16 cellular contexts compared by ENCODE assay signal in the genomic region with DNA sequence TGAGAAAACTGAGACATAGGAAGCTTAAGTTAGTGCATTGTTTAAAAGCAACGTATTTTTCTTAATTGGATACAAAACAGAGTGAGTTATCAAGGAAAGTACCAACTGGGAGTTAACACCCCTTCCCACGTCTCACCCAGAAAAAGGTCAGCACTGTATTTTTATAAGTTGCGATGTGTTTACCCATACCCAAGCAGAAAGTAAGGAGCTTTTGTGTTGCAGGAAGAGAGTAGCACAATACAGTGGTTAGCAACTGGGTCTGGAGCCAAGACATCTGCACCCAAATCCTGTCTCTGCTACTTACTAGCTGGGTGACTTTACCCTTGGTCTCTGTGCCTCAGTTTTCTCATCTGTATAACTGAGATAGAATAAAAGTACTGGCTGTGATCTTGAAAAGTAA. TPM values are rescaled to one million over a fixed set of nuclear protein-coding genes. Genes with fewer than 3 reads are reported as not detected.
A peak's percentile ranks its signal among the peaks of the same experiment; 100 is the strongest.
DNase-seq lines count a peak whose midpoint lies in the region; ATAC-seq and TF ChIP-seq lines count a peak whose summit lies in the region.
"Had no signal": no experiment of that assay in that cellular context is flagged by ENCODE, and none has a peak within 500 bp of the region (broad histone marks: within the 10 kb centered on the region; RNA-seq: fewer than 3 reads in every experiment).

No MANE protein-coding gene starts in this region.

- H3K9ac ChIP-seq in IMR-90 (ENCODE audit: low read depth, low read length) (no peak overlapping the region), adipocyte (ENCODE audit: low read length) (no peak overlapping the region)

- H3K79me2 ChIP-seq in osteoblast (ENCODE audit: insufficient read depth, low read length), result no peaks in the 10 kb centered on the region

- TF ChIP-seq POLR2A in IMR-90 (IDR thresholded peaks at IDR 0.05; ENCODE audit: low read depth, low read length), result no peak

- POLR2A ChIA-PET in IMR-90 (lab: Charles Lee; ENCODE audit: unreplicated experiment) (no interaction called here), A673 (lab: Charles Lee; ENCODE audit: low non-redundant PET) (no interaction called here)

- peak overlapping the region; percentile 21; the same call in 2 of the 3 replicates for H2BK15ac ChIP-seq in IMR-90 (ENCODE audit: low read depth, low read length)

- H3K4me3 Mint-ChIP-seq in activated T-helper 17 cell treated with anti-CD3 and anti-CD28 coated beads, Interleukin-2, amount 50 U/mL, for 72 hours, result no peak overlapping the region
- H3K4me3 Mint-ChIP-seq: CD8-positive, alpha-beta T cell had no signal

- intact Hi-C loops in IMR-90 (cut with micrococcal nuclease), result no loop called here
- intact Hi-C loops in A673 (cut with micrococcal nuclease; ENCODE audit: unreplicated experiment), result no loop called here

- H3K27me3 ChIP-seq in IMR-90 (ENCODE audit: control insufficient read depth, insufficient read depth, low read length) (no peaks in the 10 kb centered on the region), adipocyte (replicated peaks; ENCODE audit: control insufficient read depth, insufficient read depth, low read length) (no peaks in the 10 kb centered on the region), osteoblast (ENCODE audit: insufficient read depth, low read length) (no peaks in the 10 kb centered on the region), A673 (replicated peaks; ENCODE audit: insufficient read depth, low read depth, low read length, poor library complexity) (no peaks in the 10 kb centered on the region)
- H3K27me3 ChIP-seq: MG63 had no signal

- no peak overlapping the region for H3K27ac Mint-ChIP-seq in activated T-helper 17 cell treated with anti-CD3 and anti-CD28 coated beads, Interleukin-2, amount 50 U/mL, for 72 hours
- H3K27ac Mint-ChIP-seq: CD8-positive, alpha-beta T cell had no signal

- no peak overlapping the region for H3K56ac ChIP-seq in IMR-90 (ENCODE audit: extremely low read depth, insufficient read depth, low read length)

- CTCF ChIA-PET in IMR-90 (lab: Yijun Ruan, JAX) (no interaction called here), A673 (lab: Charles Lee) (no interaction called here)

- peaks cover 39% of the 10 kb centered on the region for H3K27me3 Mint-ChIP-seq in activated T-helper 17 cell treated with anti-CD3 and anti-CD28 coated beads, Interleukin-2, amount 50 U/mL, for 72 hours

- H2AK5ac ChIP-seq in IMR-90 (ENCODE audit: low read depth, low read length), result peak overlapping the region; percentile 2; the same call in 1 of the 2 replicates

- H3K4me2 ChIP-seq in IMR-90 (ENCODE audit: low read depth, low read length), result peak overlapping the region; percentile 47; the same call in 1 of the 2 replicates
- H3K4me2 ChIP-seq in osteoblast (ENCODE audit: insufficient read depth, low read length), result peak overlapping the region; percentile 4

- no CpG with 5 or more reads among the region's 3 CpGs for WGBS in IMR-90 (ENCODE audit: extremely low coverage in 2 of 2, insufficient read length in 1 of 2), 2 experiments

- no peaks in the 10 kb centered on the region for H3K4me1 Mint-ChIP-seq in activated T-helper 17 cell treated with anti-CD3 and anti-CD28 coated beads, Interleukin-2, amount 50 U/mL, for 72 hours

- peaks cover 3% of the 10 kb centered on the region for H3K9me3 Mint-ChIP-seq in activated T-helper 17 cell treated with anti-CD3 and anti-CD28 coated beads, Interleukin-2, amount 50 U/mL, for 72 hours

- no peak for ATAC-seq in IMR-90 (ENCODE audit: low read depth)
- no peak for ATAC-seq in activated T-helper 17 cell treated with anti-CD3 and anti-CD28 coated beads, Interleukin-2, amount 50 U/mL, for 72 hours (replicated peaks)
- ATAC-seq: CD8-positive, alpha-beta T cell; Panc1 had no signal

- TF ChIP-seq CTCF in IMR-90 (conservative IDR thresholded peaks at IDR 0.05; ENCODE audit: low read depth, low read length), result no peak
- no peak for TF ChIP-seq CTCF in osteoblast (IDR thresholded peaks at IDR 0.05; ENCODE audit: extremely low read depth, low read depth, low read length)
- no peak for TF ChIP-seq CTCF in A673 (conservative IDR thresholded peaks at IDR 0.05; ENCODE audit: low read depth, low read length)

- dilution Hi-C loops in IMR-90 (cut with HindIII; ENCODE audit: low sequenced_read_pairs, unreplicated experiment), result no loop called here

- H2BK20ac ChIP-seq in IMR-90 (ENCODE audit: low read depth, low read length), result peak overlapping the region; percentile 27

- H2BK120ac ChIP-seq in IMR-90 (ENCODE audit: low read depth, low read length), result peak overlapping the region; percentile 1

- peaks cover 6% of the 10 kb centered on the region; the same call in 1 of the 2 replicates for H3K9me1 ChIP-seq in IMR-90 (ENCODE audit: insufficient read depth, low read length)

- no peaks in the 10 kb centered on the region for H3K36me3 Mint-ChIP-seq in activated T-helper 17 cell treated with anti-CD3 and anti-CD28 coated beads, Interleukin-2, amount 50 U/mL, for 72 hours (ENCODE audit: low read depth)
- H3K36me3 Mint-ChIP-seq: CD8-positive, alpha-beta T cell had no signal

- no peak overlapping the region for H3K4me3 ChIP-seq in IMR-90 (ENCODE audit: insufficient read depth, low read depth, low read length)
- no peak overlapping the region for H3K4me3 ChIP-seq in adipocyte (ENCODE audit: low read length)
- H3K4me3 ChIP-seq in osteoblast (ENCODE audit: insufficient read depth, low read length), result no peak overlapping the region
- H3K4me3 ChIP-seq in A673 (ENCODE audit: low read depth, low read length, poor library complexity, severe bottlenecking), result no peak overlapping the region
- H3K4me3 ChIP-seq: MG63 had no signal

- DNase-seq in IMR-90 (peak; percentile 31), adipocyte (ENCODE audit: low read depth) (peak; percentile 25), fibroblast of gingiva (ENCODE audit: low read depth) (peak; percentile 18), osteoblast (ENCODE audit: insufficient read length, low spot score, missing footprints) (no peak), A673 (ENCODE audit: low spot score) (no peak), GF-D8 (lab: John Stamatoyannopoulos, UW) (no peak)
- DNase-seq: CD8-positive, alpha-beta T cell; GDM1; GOT3; MG63; NCI-H1092; NCI-H510A treated with DMSO at 0.1 percent for 48 hours; SHP77 had no signal

- no peak overlapping the region for H3K27ac ChIP-seq in IMR-90 (ENCODE audit: insufficient read depth, low read length)
- no peak overlapping the region for H3K27ac ChIP-seq in osteoblast (ENCODE audit: low read depth, low read length)
- H3K27ac ChIP-seq in A673 (ENCODE audit: low read depth, low read length, poor library complexity, severe bottlenecking), result no peak overlapping the region

- H2AK9ac ChIP-seq in IMR-90 (replicated peaks; ENCODE audit: low read depth, low read length, poor library complexity), result no peak overlapping the region

- H3K4ac ChIP-seq in IMR-90 (ENCODE audit: low read depth, low read length), result peak overlapping the region; percentile 22; the same call in 1 of the 2 replicates

- H4K20me1 ChIP-seq in IMR-90 (ENCODE audit: insufficient read depth, low read length) (no peaks in the 10 kb centered on the region), osteoblast (ENCODE audit: insufficient read depth, low read length) (no peaks in the 10 kb centered on the region)

- H3K4me1 ChIP-seq in IMR-90 (ENCODE audit: control insufficient read depth, insufficient read depth, low read length) (peaks cover 18% of the 10 kb centered on the region), adipocyte (ENCODE audit: control insufficient read depth, insufficient read depth, low read length) (peaks cover 30% of the 10 kb centered on the region), osteoblast (ENCODE audit: insufficient read depth, low read length) (peaks cover 31% of the 10 kb centered on the region), A673 (ENCODE audit: insufficient read depth, low read length, poor library complexity, severe bottlenecking) (no peaks in the 10 kb centered on the region)

- TF ChIP-seq RAD21 in IMR-90 (IDR thresholded peaks at IDR 0.05; ENCODE audit: low read length), result no peak

- peak overlapping the region; percentile 69 for H3K18ac ChIP-seq in IMR-90 (ENCODE audit: low read depth, low read length)

- 0 out of 2 replicates have a peak overlapping the region, but pooled peaks have one; percentile 2 for H4K91ac ChIP-seq in IMR-90 (ENCODE audit: insufficient read depth, low read depth, low read length)

- BruUV-seq in IMR-90 (replicated peaks; lab: Mats Ljungman, UMichigan), result no TSS peak
- BruUV-seq in A673 (replicated peaks; lab: Mats Ljungman, UMichigan), result no TSS peak

- no peak overlapping the region for H2BK5ac ChIP-seq in IMR-90 (ENCODE audit: low read depth, low read length, poor library complexity, severe bottlenecking)

- peak overlapping the region; percentile 86 for H4K5ac ChIP-seq in IMR-90 (ENCODE audit: low read depth, low read length)

- in situ Hi-C loops in IMR-90 (cut with MboI; ENCODE audit: low sequenced_read_pairs), result no loop called here

- no peaks in the 10 kb centered on the region for H3K79me1 ChIP-seq in IMR-90 (ENCODE audit: low read depth in 1 of 2, low read length in 2 of 2)

- H3K23ac ChIP-seq in IMR-90 (ENCODE audit: low read depth, low read length), result no peak overlapping the region

- 0 out of 4 replicates have a peak overlapping the region, but pooled peaks of 1 of the 2 experiments have one; percentile 11 for H4K8ac ChIP-seq in IMR-90 (ENCODE audit: low read depth in 2 of 2, low read length in 2 of 2)

- H2AFZ ChIP-seq in IMR-90 (replicated peaks; ENCODE audit: low read length, poor library complexity), result no peak overlapping the region
- peak overlapping the region; percentile 35 for H2AFZ ChIP-seq in osteoblast (ENCODE audit: low read length)

- H3K9me3 ChIP-seq in IMR-90 (ENCODE audit: control insufficient read depth, insufficient read depth, low read length) (no peaks in the 10 kb centered on the region), adipocyte (ENCODE audit: control insufficient read depth, low read length) (no peaks in the 10 kb centered on the region), osteoblast (ENCODE audit: low read depth, low read length) (no peaks in the 10 kb centered on the region), A673 (ENCODE audit: low read depth, low read length, poor library complexity, severe bottlenecking) (no peaks in the 10 kb centered on the region)

- no peaks in the 10 kb centered on the region for H3K36me3 ChIP-seq in IMR-90 (ENCODE audit: control insufficient read depth, insufficient read depth, low read length)
- no peaks in the 10 kb centered on the region for H3K36me3 ChIP-seq in adipocyte (ENCODE audit: control insufficient read depth, insufficient read depth, low read length, severe bottlenecking)
- no peaks in the 10 kb centered on the region for H3K36me3 ChIP-seq in osteoblast (ENCODE audit: insufficient read depth, low read length)
- no peaks in the 10 kb centered on the region for H3K36me3 ChIP-seq in A673 (ENCODE audit: insufficient read depth, low read length, poor library complexity, severe bottlenecking)
- H3K36me3 ChIP-seq: MG63 had no signal

- H3K14ac ChIP-seq in IMR-90 (replicated peaks; ENCODE audit: low read depth, low read length), result 0 out of 2 replicates have a peak overlapping the region, but pooled peaks have one; percentile 50

RNA-seq across cellular contexts. Expression of a gene that starts 34.3 kb away (rescaled TPM):
- total RNA-seq in IMR-90 (2012; rRNA removed), result not detected in 2 replicates
- not detected in 2 replicates for polyA plus RNA-seq in IMR-90 (2012; rRNA removed)
- not detected in 2 replicates for polyA plus RNA-seq in IMR-90 (2012; cell fraction: cytosol; rRNA removed)
- not detected in 2 replicates for polyA plus RNA-seq in IMR-90 (2012; cell fraction: nucleus; rRNA removed; ENCODE audit: low replicate concordance)
- total RNA-seq in osteoblast, result under 0.01 TPM in 1 of 2 replicates, not detected in the other
- total RNA-seq in A673 (2021), result not detected in 2 replicates
- total RNA-seq in activated T-helper 17 cell treated with anti-CD3 and anti-CD28 coated beads, Interleukin-2, amount 50 U/mL, for 72 hours, result not detected
- total RNA-seq: CD8-positive, alpha-beta T cell had no signal
- polyA plus RNA-seq: BJ had no signal

Comparison
In these comparisons a context has a peak if more than half of its experiments do, and no peak if none do; other contexts are left out.
1. DNase-seq: peak in IMR-90 (single experiment), adipocyte (single experiment) and fibroblast of gingiva (single experiment); none in osteoblast (single experiment), A673 (single experiment) and GF-D8 (single experiment).